Comparison of ENCODE assay signal across 1 cellular context in genomic region chrX:17706676-17707075, GRCh38.
TF ChIP-seq lines count a peak whose summit lies in the region.

No MANE protein-coding gene starts in this region.

TF ChIP-seq in GM23338, 12 proteins besides CTCF, POLR2A, EP300 and RAD21 (continued from another document):
- TF ChIP-seq ZNF462 (CRISPR knock-in tag; IDR thresholded peaks at IDR 0.05) (no peak), ETS1 (IDR thresholded peaks at IDR 0.05) (no peak), EZH2phosphoT487 (IDR thresholded peaks at IDR 0.05; ENCODE audit: unreplicated experiment) (no peak), POLR2AphosphoS5 (IDR thresholded peaks at IDR 0.05; ENCODE audit: low read depth) (no peak), ZNF114 (CRISPR knock-in tag; IDR thresholded peaks at IDR 0.05) (no peak), STAT1 (IDR thresholded peaks at IDR 0.05; ENCODE audit: unreplicated experiment) (no peak), REST (IDR thresholded peaks at IDR 0.05; ENCODE audit: unreplicated experiment) (no peak), CREB1 (CRISPR knock-in tag; IDR thresholded peaks at IDR 0.05; ENCODE audit: low read depth) (no peak), ZNF331 (CRISPR knock-in tag; IDR thresholded peaks at IDR 0.05; ENCODE audit: low read depth) (no peak), JUNB (IDR thresholded peaks at IDR 0.05; ENCODE audit: unreplicated experiment) (no peak)
